Comparison of ENCODE assay signal across 8 cellular contexts in genomic region chr9:37471942-37472679, GRCh38. TPM values are rescaled to one million over a fixed set of nuclear protein-coding genes. Genes with fewer than 3 reads are reported as not detected.
DNase-seq lines count a peak whose midpoint lies in the region; FAIRE-seq and TF ChIP-seq lines count a peak whose summit lies in the region.

No MANE protein-coding gene starts in this region.

- intact Hi-C loops in PC-9 (cut with micrococcal nuclease; ENCODE audit: unreplicated experiment): no loop called here
- intact Hi-C loops in vagina (cut with DNase I): no loop called here

- H4K5ac ChIP-seq in H1 (ENCODE audit: insufficient read length, low read depth, low read length): peak overlapping the region; percentile 96

- no peaks in the 10 kb centered on the region for H3K9me2 ChIP-seq in PC-9 (ENCODE audit: insufficient read depth)

- H3K79me2 ChIP-seq in PC-9 (ENCODE audit: low read depth) (no peaks in the 10 kb centered on the region), H1 (ENCODE audit: control insufficient read depth in 1 of 2, insufficient read depth in 2 of 2, low read length in 2 of 2) (no peaks in the 10 kb centered on the region)

- FAIRE-seq in H1 (lab: Jason Lieb, UNC): peak; percentile 94

- BruUV-seq in PC-9 (replicated peaks; lab: Mats Ljungman, UMichigan): TSS peak; percentile 95

- peaks cover 33% of the 10 kb centered on the region for H3F3A ChIP-seq in PC-9 (ENCODE audit: insufficient read depth, low read depth)

- peak overlapping the region; percentile 96 for H3K27ac ChIP-seq in PC-9
- peak overlapping the region; percentile 60; the same call in 1 of the 2 replicates for H3K27ac ChIP-seq in H1 (ENCODE audit: low read depth, low read length)
- H3K27ac ChIP-seq in vagina: peak overlapping the region; percentile 74

- peak overlapping the region; percentile 81 for H3K4me2 ChIP-seq in PC-9
- H3K4me2 ChIP-seq in H1 (ENCODE audit: insufficient read depth in 1 of 2, low read depth in 2 of 2, low read length in 2 of 2): peak overlapping the region; percentile 22 to 50

- peak overlapping the region; percentile 27; the same call in 1 of the 2 replicates for H2BK20ac ChIP-seq in H1 (ENCODE audit: low read length)

- peak overlapping the region; percentile 33 for H3K18ac ChIP-seq in H1 (ENCODE audit: extremely low read depth, low read length)

- peak overlapping the region; percentile 97 for H4K91ac ChIP-seq in H1 (replicated peaks; ENCODE audit: insufficient read length, low read length)

- WGBS in H1 (ENCODE audit: extremely low coverage in 1 of 2, insufficient coverage in 1 of 2, insufficient read length in 1 of 2, insufficient replicate concordance in 2 of 2, low coverage in 1 of 2, low lambda C conversion rate in 2 of 2, missing lambda C conversion rate in 1 of 2), 2 experiments: 38% methylated on average over 6 of the region's 7 CpGs; no CpG with 5 or more reads in 1 of the 2 experiments

- TF ChIP-seq CTCF in PC-9 (conservative IDR thresholded peaks at IDR 0.05) (no peak), H1 (IDR thresholded peaks at IDR 0.05; ENCODE audit: control extremely low read depth in 1 of 3, insufficient read depth in 1 of 3, low read depth in 1 of 3, low read length in 3 of 3) (no peak), vagina (IDR thresholded peaks at IDR 0.05) (no peak)

- H4K20me1 ChIP-seq in PC-9 (ENCODE audit: insufficient read depth) (no peaks in the 10 kb centered on the region), H1 (replicated peaks in 1 of 2; ENCODE audit: control insufficient read depth in 1 of 2, insufficient read depth in 2 of 2, low read length in 2 of 2) (no peaks in the 10 kb centered on the region)

- no peak; a peak in 1 of 3 replicates for TF ChIP-seq EP300 in H1 (IDR thresholded peaks at IDR 0.05; ENCODE audit: borderline replicate concordance in 1 of 2, low read depth in 2 of 2, low read length in 2 of 2)

- peak overlapping the region; percentile 95 for H2BK12ac ChIP-seq in H1 (ENCODE audit: low read depth, low read length)

- H3K4me1 ChIP-seq in PC-9 (replicated peaks; ENCODE audit: insufficient read depth): peaks cover 11% of the 10 kb centered on the region; the same call in 1 of the 2 replicates
- peaks cover 2 to 9% (median 4%) of the 10 kb centered on the region in 4 experiments; a peak in 5 of 7 replicates for H3K4me1 ChIP-seq in H1 (replicated peaks in 1 of 4; ENCODE audit: control insufficient read depth in 3 of 4, insufficient read depth in 4 of 4, low read length in 3 of 4)
- peaks cover 15% of the 10 kb centered on the region for H3K4me1 ChIP-seq in vagina

- H2AFZ ChIP-seq in PC-9 (peak overlapping the region; percentile 63; the same call in 1 of the 2 replicates), H1 (ENCODE audit: low read length) (peak overlapping the region; percentile 16; the same call in 1 of the 2 replicates)

- POLR2A ChIA-PET in PC-9 (lab: Charles Lee; ENCODE audit: unreplicated experiment) (interaction anchor here (0.6 kb wide), 1 partner anchor 14 kb away, joined by 3 read pairs; the partner anchor contains the start of gene POLR1E), H1 (lab: Charles Lee; ENCODE audit: partially characterized antibody) (interaction anchor here (1.0 to 1.4 kb wide), 3 partner anchors 10 to 302 kb away, joined by 3 read pairs; no protein-coding TSS in a partner anchor)

- peaks cover 2% of the 10 kb centered on the region; the same call in 1 of the 2 replicates for H3K23me2 ChIP-seq in H1 (ENCODE audit: low read depth, low read length)

- no peak overlapping the region for H3K4ac ChIP-seq in H1 (replicated peaks; ENCODE audit: insufficient read length, low read depth, low read length)

- CTCF ChIA-PET in PC-9 (lab: Charles Lee): no interaction called here
- CTCF ChIA-PET in H1 (lab: Charles Lee; ENCODE audit: partially characterized antibody): no interaction called here

- H3K4me3 ChIP-seq in PC-9 (peak overlapping the region; percentile 60), H1 (ENCODE audit: extremely low read depth in 1 of 4, insufficient read depth in 2 of 4, low read depth in 3 of 4, low read length in 4 of 4) (peak overlapping the region in 1 of 4 experiments; percentile 41; a peak in 3 of 8 replicates), vagina (peak overlapping the region; percentile 18 to 33)

- peak overlapping the region; percentile 98 for H2BK120ac ChIP-seq in H1 (replicated peaks; ENCODE audit: low read depth, low read length)

- no peak overlapping the region for H2BK15ac ChIP-seq in H1 (ENCODE audit: low read length)

- peak overlapping the region; percentile 93 for H3K56ac ChIP-seq in H1 (replicated peaks; ENCODE audit: insufficient read length, low read depth, low read length)

- H3K23ac ChIP-seq in H1 (ENCODE audit: insufficient read length): no peak overlapping the region

- TF ChIP-seq POLR2A in H1 (IDR thresholded peaks at IDR 0.05; ENCODE audit: control extremely low read depth in 1 of 2, low read depth in 2 of 2, low read length in 2 of 2) (peak in 1 of 2 experiments; percentile 46; a peak in 1 of 3 replicates), vagina (IDR thresholded peaks at IDR 0.05) (no peak)

- TF ChIP-seq RAD21 in H1 (IDR thresholded peaks at IDR 0.05 in 1 of 2, conservative IDR thresholded peaks at IDR 0.05 in 1 of 2; ENCODE audit: low read depth in 2 of 2, low read length in 2 of 2): no peak

- H3K27me3 ChIP-seq in PC-9 (ENCODE audit: insufficient read depth, low read depth) (no peaks in the 10 kb centered on the region), H1 (replicated peaks in 1 of 4; ENCODE audit: control insufficient read depth in 3 of 4, extremely low read depth in 1 of 4, insufficient read depth in 3 of 4, low read length in 3 of 4) (no peaks in the 10 kb centered on the region), vagina (no peaks in the 10 kb centered on the region)

- H2BK5ac ChIP-seq in H1 (ENCODE audit: low read depth, low read length): peak overlapping the region; percentile 89

- no peak overlapping the region for H3K14ac ChIP-seq in H1 (ENCODE audit: insufficient read length)

- H3K9me3 ChIP-seq in PC-9 (ENCODE audit: insufficient read depth, low read depth) (no peaks in the 10 kb centered on the region), H1 (ENCODE audit: insufficient read depth in 2 of 2, low read depth in 1 of 2, low read length in 1 of 2) (peaks cover 13 to 15% of the 10 kb centered on the region in 2 experiments; a peak in 3 of 4 replicates), vagina (no peaks in the 10 kb centered on the region)

- H2AK5ac ChIP-seq in H1 (ENCODE audit: low read depth, low read length): peak overlapping the region; percentile 89; the same call in 1 of the 2 replicates

- peak; percentile 99 for DNase-seq in ELR (ENCODE audit: low read depth)
- peak; percentile 52 to 90 for DNase-seq in PC-9
- DNase-seq in H1 (ENCODE audit: low read depth in 1 of 2, low spot score in 2 of 2): peak in 1 of 2 experiments; percentile 58
- peak; percentile 33 for DNase-seq in middle frontal gyrus (ENCODE audit: extremely low spot score, low spot score)
- DNase-seq in vagina (ENCODE audit: extremely low spot score in 2 of 2): no peak
- DNase-seq in germinal center (ENCODE audit: low spot score): no peak
- no peak for DNase-seq in globus pallidus (ENCODE audit: low spot score)
- no peak for DNase-seq in SKM-1 (lab: John Stamatoyannopoulos, UW; ENCODE audit: unreplicated experiment)

- peak overlapping the region; percentile 79; the same call in 1 of the 2 replicates for H4K8ac ChIP-seq in H1 (ENCODE audit: extremely low read depth, insufficient read depth, low read length)

- no peaks in the 10 kb centered on the region for H3K79me1 ChIP-seq in H1 (ENCODE audit: low read depth, low read length)

- peak overlapping the region in 2 of 4 experiments; percentile 28 to 34; a peak in 2 of 7 replicates for H3K9ac ChIP-seq in H1 (replicated peaks in 1 of 4; ENCODE audit: extremely low read depth in 1 of 4, low read depth in 3 of 4, low read length in 3 of 4)

- H3K36me3 ChIP-seq in PC-9 (ENCODE audit: low read depth) (no peaks in the 10 kb centered on the region), H1 (ENCODE audit: control insufficient read depth in 2 of 4, insufficient read depth in 4 of 4, low read length in 3 of 4) (no peaks in the 10 kb centered on the region), vagina (no peaks in the 10 kb centered on the region)

TF ChIP-seq in H1, 55 proteins besides CTCF, POLR2A, EP300 and RAD21 (continues in another document):
- TF ChIP-seq CEBPB (IDR thresholded peaks at IDR 0.05; ENCODE audit: low read depth, low read length): no peak

RNA-seq across cellular contexts. Expression of gene ZBTB5, which starts 6.9 kb away (rescaled TPM):
- 7.7 and 8.8 TPM in 2 replicates for total RNA-seq in PC-9 (2021)
- total RNA-seq in H1 (2021; fragmentation: NEBNext Ultra II Directional; extraction: Animal tissue kit (Norgen Biotek cat#: 25700)): 13.6 and 14.5 TPM in 2 replicates
- polyA plus RNA-seq in H1 (2011; rRNA removed): 13.3 and 14.0 TPM in 2 replicates
- polyA plus RNA-seq in H1 (2011; cell fraction: cytosol; rRNA removed): 14.8 TPM
- 16.2 TPM for polyA plus RNA-seq in H1 (2011; cell fraction: nucleus; rRNA removed)
- 9.6 to 11.4 TPM (median 10.6 TPM) in 4 replicates for polyA plus RNA-seq in H1 (2012, experiment 1 of 2)
- polyA plus RNA-seq in H1 (2012, experiment 2 of 2): 3.8 TPM
- polyA plus RNA-seq in H1 (2013, experiment 1 of 2): 9.4 TPM
- 8.5 TPM for polyA plus RNA-seq in H1 (2013, experiment 2 of 2)
- 40.3 and 41.2 TPM in 2 replicates for polyA minus RNA-seq in H1 (2011; rRNA and poly(A)+ RNA removed)
- polyA minus RNA-seq in H1 (2011; cell fraction: cytosol; rRNA and poly(A)+ RNA removed): 16.1 TPM
- 32.7 TPM for polyA minus RNA-seq in H1 (2011; cell fraction: nucleus; rRNA and poly(A)+ RNA removed)
- total RNA-seq in vagina: 17.9 TPM

RNA-seq across cellular contexts. Expression of gene POLR1E, which starts 13.6 kb away (rescaled TPM):
- 19.7 and 21.8 TPM in 2 replicates for total RNA-seq in PC-9 (2021)
- 36.9 and 40.0 TPM in 2 replicates for total RNA-seq in H1 (2021; fragmentation: NEBNext Ultra II Directional; extraction: Animal tissue kit (Norgen Biotek cat#: 25700))
- 13.8 and 16.0 TPM in 2 replicates for polyA plus RNA-seq in H1 (2011; rRNA removed)
- 25.3 TPM for polyA plus RNA-seq in H1 (2011; cell fraction: cytosol; rRNA removed)
- polyA plus RNA-seq in H1 (2011; cell fraction: nucleus; rRNA removed): 13.3 TPM
- polyA plus RNA-seq in H1 (2012, experiment 1 of 2): 24.6 to 30.7 TPM (median 27.1 TPM) in 4 replicates
- polyA plus RNA-seq in H1 (2012, experiment 2 of 2): 9.2 TPM
- polyA plus RNA-seq in H1 (2013, experiment 1 of 2): 18.0 TPM
- polyA plus RNA-seq in H1 (2013, experiment 2 of 2): 18.9 TPM
- polyA minus RNA-seq in H1 (2011; rRNA and poly(A)+ RNA removed): 39.6 and 47.5 TPM in 2 replicates
- 19.7 TPM for polyA minus RNA-seq in H1 (2011; cell fraction: cytosol; rRNA and poly(A)+ RNA removed)
- 20.7 TPM for polyA minus RNA-seq in H1 (2011; cell fraction: nucleus; rRNA and poly(A)+ RNA removed)
- 12.3 TPM for total RNA-seq in vagina

RNA-seq across cellular contexts. Expression of gene GRHPR, which starts 49.6 kb away (rescaled TPM):
- total RNA-seq in PC-9 (2021) (77.2 and 85.4 TPM in 2 replicates), vagina (134 TPM)
- 97.0 and 98.1 TPM in 2 replicates for total RNA-seq in H1 (2021; fragmentation: NEBNext Ultra II Directional; extraction: Animal tissue kit (Norgen Biotek cat#: 25700))
- 201 and 246 TPM in 2 replicates for polyA plus RNA-seq in H1 (2011; rRNA removed)
- 235 TPM for polyA plus RNA-seq in H1 (2011; cell fraction: cytosol; rRNA removed)
- 195 TPM for polyA plus RNA-seq in H1 (2011; cell fraction: nucleus; rRNA removed)
- polyA plus RNA-seq in H1 (2012, experiment 1 of 2): 100 to 150 TPM (median 142 TPM) in 4 replicates
- 127 TPM for polyA plus RNA-seq in H1 (2012, experiment 2 of 2)
- 94.7 TPM for polyA plus RNA-seq in H1 (2013, experiment 1 of 2)
- 91.3 TPM for polyA plus RNA-seq in H1 (2013, experiment 2 of 2)
- 108 and 124 TPM in 2 replicates for polyA minus RNA-seq in H1 (2011; rRNA and poly(A)+ RNA removed)
- polyA minus RNA-seq in H1 (2011; cell fraction: cytosol; rRNA and poly(A)+ RNA removed): 58.4 TPM
- polyA minus RNA-seq in H1 (2011; cell fraction: nucleus; rRNA and poly(A)+ RNA removed): 64.4 TPM

Comparison
In these comparisons a context has a peak if more than half of its experiments do, and no peak if none do; other contexts are left out.
1. DNase-seq: peak in ELR (single experiment), PC-9 (2 of 2) and middle frontal gyrus (single experiment); none in vagina (0 of 2), germinal center (single experiment), globus pallidus (single experiment) and SKM-1 (single experiment).
2. Peak in every context shown above with its lines, with median percentiles within 50 percentile points of each other: H3K27ac ChIP-seq.